Comparison of ENCODE assay signal across 22 cellular contexts in genomic region chr1:115322631-115323030, GRCh38. TPM values are rescaled to one million over a fixed set of nuclear protein-coding genes. Genes with fewer than 3 reads are reported as not detected.
A peak's percentile ranks its signal among the peaks of the same experiment; 100 is the strongest.
DNase-seq lines count a peak whose midpoint lies in the region; ATAC-seq and TF ChIP-seq lines count a peak whose summit lies in the region.
"Had no signal": no experiment of that assay in that cellular context is flagged by ENCODE, and none has a peak within 500 bp of the region (broad histone marks: within the 10 kb centered on the region; RNA-seq: fewer than 3 reads in every experiment).

No MANE protein-coding gene starts in this region.

- H3K27me3 ChIP-seq in RWPE2 (ENCODE audit: insufficient read depth, poor library complexity, severe bottlenecking) (no peaks in the 10 kb centered on the region), suprapubic skin (no peaks in the 10 kb centered on the region)
- H3K27me3 ChIP-seq: breast epithelium, neural progenitor cell, testis had no signal

- ATAC-seq in RWPE2 (ENCODE audit: low read depth) (no peak), GM21717 (IDR thresholded peaks at IDR 0.05; ENCODE audit: unreplicated experiment) (no peak), HG03135 (IDR thresholded peaks at IDR 0.05; ENCODE audit: unreplicated experiment) (no peak), HG03095 (IDR thresholded peaks at IDR 0.05; ENCODE audit: unreplicated experiment) (no peak)
- ATAC-seq: left ventricle myocardium superior; stimulated activated effector memory CD8-positive, alpha-beta T cell treated with anti-CD3 and anti-CD28 coated beads, Interleukin-12 subunit alpha, Interleukin-12 subunit beta, amount 100 ng/mL, for 72 hours had no signal

- TF ChIP-seq EP300 in suprapubic skin (IDR thresholded peaks at IDR 0.05), result no peak

- H3K27ac ChIP-seq in RWPE2 (ENCODE audit: poor library complexity, severe bottlenecking) (peak overlapping the region; percentile 56), suprapubic skin (no peak overlapping the region)
- H3K27ac ChIP-seq: breast epithelium, neural progenitor cell, SK-N-MC, testis, WERI-Rb-1 had no signal

- H3K4me1 ChIP-seq in RWPE2 (ENCODE audit: insufficient read depth, poor library complexity, severe bottlenecking), result peaks cover 24% of the 10 kb centered on the region
- H3K4me1 ChIP-seq in suprapubic skin, result no peaks in the 10 kb centered on the region
- H3K4me1 ChIP-seq: breast epithelium, testis had no signal

- no peaks in the 10 kb centered on the region for H3K36me3 ChIP-seq in RWPE2 (ENCODE audit: low read depth)
- no peaks in the 10 kb centered on the region for H3K36me3 ChIP-seq in suprapubic skin
- H3K36me3 ChIP-seq: breast epithelium, neural progenitor cell, WERI-Rb-1 had no signal

- 90% methylated on average over 3 of the region's 3 CpGs for WGBS in suprapubic skin

- peak; percentile 39 for DNase-seq in GM03348 (ENCODE audit: low spot score)
- no peak for DNase-seq in RWPE2 (ENCODE audit: low spot score)
- DNase-seq in fibroblast of villous mesenchyme (ENCODE audit: low read depth), result peak; percentile 32
- DNase-seq in renal cortical epithelial cell (ENCODE audit: low read depth), result peak; percentile 72
- DNase-seq in suprapubic skin (ENCODE audit: low spot score in 2 of 2), result no peak
- DNase-seq: activated CD4-positive, alpha-beta T cell treated with anti-CD3 and anti-CD28 coated beads, Interleukin-2, amount 50 U/mL, for 1 hour; left ventricle myocardium superior; NCI-H2081 treated with DMSO at 0.1 percent for 48 hours; NCI-H510A; NK-92 treated with Interleukin-12 subunit alpha and Interleukin-12 subunit beta, amount 100 ng/mL, for 24 hours; stimulated activated CD4-positive, alpha-beta T cell treated with anti-CD3 and anti-CD28 coated beads, Interleukin-2, amount 100 ng/mL, for 24 hours; testis; WERI-Rb-1 had no signal

- TF ChIP-seq POLR2A in suprapubic skin (IDR thresholded peaks at IDR 0.05), result no peak

- no peaks in the 10 kb centered on the region for H3K9me3 ChIP-seq in RWPE2 (ENCODE audit: severe bottlenecking)
- H3K9me3 ChIP-seq in suprapubic skin, result no peaks in the 10 kb centered on the region
- H3K9me3 ChIP-seq: breast epithelium, testis had no signal

- TF ChIP-seq CTCF in RWPE2 (IDR thresholded peaks at IDR 0.05; ENCODE audit: poor library complexity, severe bottlenecking) (no peak), fibroblast of villous mesenchyme (IDR thresholded peaks at IDR 0.05; ENCODE audit: insufficient read depth, low read depth, low read length) (no peak), suprapubic skin (IDR thresholded peaks at IDR 0.05) (no peak)

- H3K4me3 ChIP-seq in RWPE2 (ENCODE audit: severe bottlenecking) (no peak overlapping the region), fibroblast of villous mesenchyme (ENCODE audit: low read depth, low read length) (no peak overlapping the region), suprapubic skin (no peak overlapping the region)
- H3K4me3 ChIP-seq: breast epithelium, neural progenitor cell, SK-N-MC, testis had no signal

RNA-seq across cellular contexts. Expression of gene NGF, which starts 15.4 kb away (rescaled TPM):
- 0.86 and 1.6 TPM in 2 replicates for total RNA-seq in fibroblast of villous mesenchyme
- total RNA-seq in renal cortical epithelial cell, result 4.9 TPM in 1 of 2 replicates, not detected in the other
- total RNA-seq in suprapubic skin, result under 1 TPM in 1 of 4 donors, not detected in 3; 0.80 TPM
- total RNA-seq: mononuclear cell; T-helper 2 cell treated with Interferon-gamma antibody and Interleukin-4, amounts not matched to agents 100 ng/mL and 5 ng/mL, for 36 hours had no signal

Comparison
In these comparisons a context has a peak if more than half of its experiments do, and no peak if none do; other contexts are left out.
1. DNase-seq: peak in GM03348 (single experiment), fibroblast of villous mesenchyme (single experiment) and renal cortical epithelial cell (single experiment); none in RWPE2 (single experiment) and suprapubic skin (0 of 2).